In genomic region chr3:46558184-46559029, GRCh38 we compare ENCODE assay signal across 8 cellular contexts. TPM values are rescaled to one million over a fixed set of nuclear protein-coding genes. Genes with fewer than 3 reads are reported as not detected.
DNase-seq lines count a peak whose midpoint lies in the region; ATAC-seq, FAIRE-seq and TF ChIP-seq lines count a peak whose summit lies in the region.

No MANE protein-coding gene starts in this region.

- H3K56ac ChIP-seq in H1 (replicated peaks; ENCODE audit: insufficient read length, low read depth, low read length), result no peak overlapping the region

- no peak overlapping the region for H2BK120ac ChIP-seq in H1 (replicated peaks; ENCODE audit: low read depth, low read length)

- DNase-seq in NCI-H345 (lab: John Stamatoyannopoulos, UW), result peak; percentile 0
- DNase-seq in NCI-H345 treated with DMSO at 0.1 percent for 48 hours (lab: John Stamatoyannopoulos, UW; ENCODE audit: unreplicated experiment), result no peak
- peak; percentile 78 for DNase-seq in NCI-H524 treated with DMSO at 0.1 percent for 48 hours (lab: John Stamatoyannopoulos, UW)
- DNase-seq in activated CD4-positive, alpha-beta memory T cell treated with anti-CD3 and anti-CD28 coated beads for 36 hours, result peak; percentile 78
- peak in 1 of 2 experiments; percentile 57 for DNase-seq in H1 (ENCODE audit: low read depth in 1 of 2, low spot score in 2 of 2)
- DNase-seq in mucosa of descending colon, result peak; percentile 87 to 89 (median 88)
- peak; percentile 34 to 44 for DNase-seq in stimulated activated CD8-positive, alpha-beta memory T cell treated with anti-CD3 and anti-CD28 coated beads, Interleukin-7, amount 100 ng/mL, for 1 hour (ENCODE audit: low read depth in 2 of 2)

- H3K4me3 ChIP-seq in H1 (ENCODE audit: extremely low read depth in 1 of 4, insufficient read depth in 2 of 4, low read depth in 3 of 4, low read length in 4 of 4) (peak overlapping the region in 1 of 4 experiments; percentile 13; a peak in 1 of 8 replicates), mucosa of descending colon (no peak overlapping the region)

- no peak overlapping the region for H3K27ac Mint-ChIP-seq in activated CD4-positive, alpha-beta memory T cell treated with anti-CD3 and anti-CD28 coated beads for 36 hours

- peaks cover 11% of the 10 kb centered on the region for H3K4me1 Mint-ChIP-seq in activated CD4-positive, alpha-beta memory T cell treated with anti-CD3 and anti-CD28 coated beads for 36 hours (ENCODE audit: low read depth)

- no peaks in the 10 kb centered on the region for H3K23me2 ChIP-seq in H1 (ENCODE audit: low read depth, low read length)

- H4K5ac ChIP-seq in H1 (ENCODE audit: insufficient read length, low read depth, low read length), result no peak overlapping the region

- peak; percentile 81 to 85 for TF ChIP-seq RAD21 in H1 (IDR thresholded peaks at IDR 0.05 in 1 of 2, conservative IDR thresholded peaks at IDR 0.05 in 1 of 2; ENCODE audit: low read depth in 2 of 2, low read length in 2 of 2)

- 64% methylated on average over 22 of the region's 22 CpGs; no CpG with 5 or more reads in 1 of the 2 experiments for WGBS in H1 (ENCODE audit: extremely low coverage in 1 of 2, insufficient coverage in 1 of 2, insufficient read length in 1 of 2, insufficient replicate concordance in 2 of 2, low coverage in 1 of 2, low lambda C conversion rate in 2 of 2, missing lambda C conversion rate in 1 of 2), 2 experiments

- H3K9me3 ChIP-seq in H1 (ENCODE audit: insufficient read depth in 2 of 2, low read depth in 1 of 2, low read length in 1 of 2), result peaks cover 3 to 6% of the 10 kb centered on the region in 2 experiments; a peak in 1 of 4 replicates
- no peaks in the 10 kb centered on the region for H3K9me3 ChIP-seq in mucosa of descending colon

- H3K4ac ChIP-seq in H1 (replicated peaks; ENCODE audit: insufficient read length, low read depth, low read length), result no peak overlapping the region

- H4K91ac ChIP-seq in H1 (replicated peaks; ENCODE audit: insufficient read length, low read length), result peak overlapping the region; percentile 71

- peak overlapping the region; percentile 84 for H3K18ac ChIP-seq in H1 (ENCODE audit: extremely low read depth, low read length)

- peak overlapping the region; percentile 98; the same call in 1 of the 2 replicates for H2BK12ac ChIP-seq in H1 (ENCODE audit: low read depth, low read length)

- peak overlapping the region; percentile 68; the same call in 1 of the 2 replicates for H2AK5ac ChIP-seq in H1 (ENCODE audit: low read depth, low read length)

- no peaks in the 10 kb centered on the region for H3K9me3 Mint-ChIP-seq in activated CD4-positive, alpha-beta memory T cell treated with anti-CD3 and anti-CD28 coated beads for 36 hours

- peak overlapping the region; percentile 100 for H2BK20ac ChIP-seq in H1 (ENCODE audit: low read length)

- H4K20me1 ChIP-seq in H1 (replicated peaks in 1 of 2; ENCODE audit: control insufficient read depth in 1 of 2, insufficient read depth in 2 of 2, low read length in 2 of 2), result no peaks in the 10 kb centered on the region

- TF ChIP-seq EP300 in H1 (IDR thresholded peaks at IDR 0.05; ENCODE audit: borderline replicate concordance in 1 of 2, low read depth in 2 of 2, low read length in 2 of 2), result no peak

- ATAC-seq in HG02973 (IDR thresholded peaks at IDR 0.05; ENCODE audit: unreplicated experiment), result peak; percentile 87
- ATAC-seq in mucosa of descending colon, result peak; percentile 99

- no peaks in the 10 kb centered on the region for H3K79me2 ChIP-seq in H1 (ENCODE audit: control insufficient read depth in 1 of 2, insufficient read depth in 2 of 2, low read length in 2 of 2)

- peak overlapping the region; percentile 71 for H3K4me3 Mint-ChIP-seq in activated CD4-positive, alpha-beta memory T cell treated with anti-CD3 and anti-CD28 coated beads for 36 hours

- peak overlapping the region in 1 of 2 experiments; percentile 24; a peak in 1 of 4 replicates for H3K4me2 ChIP-seq in H1 (ENCODE audit: insufficient read depth in 1 of 2, low read depth in 2 of 2, low read length in 2 of 2)

- H2AFZ ChIP-seq in H1 (ENCODE audit: low read length), result no peak overlapping the region

- POLR2A ChIA-PET in activated CD4-positive, alpha-beta memory T cell treated with anti-CD3 and anti-CD28 coated beads for 36 hours (lab: Charles Lee), result no interaction called here
- POLR2A ChIA-PET in H1 (lab: Charles Lee; ENCODE audit: partially characterized antibody), result interaction anchor here (1.0 to 6.9 kb wide), 10 partner anchors 9 to 70 kb away, joined by 3 to 101 read pairs (median 9); a partner anchor contains a TSS

- no peak overlapping the region for H3K9ac ChIP-seq in H1 (replicated peaks in 1 of 4; ENCODE audit: extremely low read depth in 1 of 4, low read depth in 3 of 4, low read length in 3 of 4)

- H3K27me3 Mint-ChIP-seq in activated CD4-positive, alpha-beta memory T cell treated with anti-CD3 and anti-CD28 coated beads for 36 hours, result peaks cover 1% of the 10 kb centered on the region

- no peak overlapping the region for H3K14ac ChIP-seq in H1 (ENCODE audit: insufficient read length)

- H2BK15ac ChIP-seq in H1 (ENCODE audit: low read length), result peak overlapping the region; percentile 66

- H3K4me1 ChIP-seq in H1 (replicated peaks in 1 of 4; ENCODE audit: control insufficient read depth in 3 of 4, insufficient read depth in 4 of 4, low read length in 3 of 4) (peaks cover 3 to 12% (median 5%) of the 10 kb centered on the region in 4 experiments; a peak in 5 of 7 replicates), mucosa of descending colon (ENCODE audit: low read depth) (peaks cover 3% of the 10 kb centered on the region)

- H2BK5ac ChIP-seq in H1 (ENCODE audit: low read depth, low read length), result peak overlapping the region; percentile 96; the same call in 1 of the 2 replicates

- CTCF ChIA-PET in activated CD4-positive, alpha-beta memory T cell treated with anti-CD3 and anti-CD28 coated beads for 36 hours (lab: Charles Lee), result interaction anchor here (0.6 to 8.5 kb wide), 17 partner anchors 10 to 108 kb away, joined by 3 to 168 read pairs (median 4); partner anchors contain the start of gene RTP3
- CTCF ChIA-PET in H1 (lab: Charles Lee; ENCODE audit: partially characterized antibody), result interaction anchor here (0.8 to 3.2 kb wide), 26 partner anchors 9 to 115 kb away, joined by 3 to 42 read pairs (median 6); partner anchors contain the start of gene RTP3

- H3K36me3 ChIP-seq in H1 (ENCODE audit: control insufficient read depth in 2 of 4, insufficient read depth in 4 of 4, low read length in 3 of 4) (no peaks in the 10 kb centered on the region), mucosa of descending colon (ENCODE audit: low read depth) (no peaks in the 10 kb centered on the region)

- TF ChIP-seq POLR2A in H1 (IDR thresholded peaks at IDR 0.05; ENCODE audit: control extremely low read depth in 1 of 2, low read depth in 2 of 2, low read length in 2 of 2), result no peak

- intact Hi-C loops in activated CD4-positive, alpha-beta memory T cell treated with anti-CD3 and anti-CD28 coated beads for 36 hours (cut with micrococcal nuclease), result loop anchor here (1.0 kb wide), 2 partner anchors 62 to 70 kb away; no protein-coding TSS in a partner anchor
- intact Hi-C loops in mucosa of descending colon (cut with DNase I, micrococcal nuclease), result loop anchor here in 1 of 2 donors (10.0 kb wide), 1 partner anchor 74 kb away; no protein-coding TSS in a partner anchor

- H3K23ac ChIP-seq in H1 (ENCODE audit: insufficient read length), result no peak overlapping the region

- no peak overlapping the region; the same call in 1 of the 2 replicates for H4K8ac ChIP-seq in H1 (ENCODE audit: extremely low read depth, insufficient read depth, low read length)

- no peaks in the 10 kb centered on the region; a peak in 1 of 7 replicates for H3K27me3 ChIP-seq in H1 (replicated peaks in 1 of 4; ENCODE audit: control insufficient read depth in 3 of 4, extremely low read depth in 1 of 4, insufficient read depth in 3 of 4, low read length in 3 of 4)

- no peaks in the 10 kb centered on the region for H3K79me1 ChIP-seq in H1 (ENCODE audit: low read depth, low read length)

- FAIRE-seq in H1 (lab: Jason Lieb, UNC), result peak; percentile 94

- H3K36me3 Mint-ChIP-seq in activated CD4-positive, alpha-beta memory T cell treated with anti-CD3 and anti-CD28 coated beads for 36 hours, result no peaks in the 10 kb centered on the region

- TF ChIP-seq CTCF in H1 (IDR thresholded peaks at IDR 0.05; ENCODE audit: control extremely low read depth in 1 of 3, insufficient read depth in 1 of 3, low read depth in 1 of 3, low read length in 3 of 3) (peak; percentile 67 to 80 (median 71)), mucosa of descending colon (IDR thresholded peaks at IDR 0.05) (peak; percentile 52)

- no peak overlapping the region for H3K27ac ChIP-seq in H1 (ENCODE audit: low read depth, low read length)

TF ChIP-seq in H1, 55 proteins besides CTCF, POLR2A, EP300 and RAD21 (continues in another document):
- TF ChIP-seq TEAD4 (IDR thresholded peaks at IDR 0.05; ENCODE audit: low read depth, low read length) (0 out of 2 replicates have a peak, but pooled peaks have one; percentile 27), KDM1A (IDR thresholded peaks at IDR 0.05; ENCODE audit: borderline replicate concordance, low read length) (no peak)

RNA-seq across cellular contexts. Expression of gene LRRC2, which starts 7.7 kb away (rescaled TPM):
- not detected for total RNA-seq in activated CD4-positive, alpha-beta memory T cell treated with anti-CD3 and anti-CD28 coated beads for 36 hours
- total RNA-seq in H1 (2021; fragmentation: NEBNext Ultra II Directional; extraction: Animal tissue kit (Norgen Biotek cat#: 25700)), result 6.4 and 7.3 TPM in 2 replicates
- 1.2 and 1.4 TPM in 2 replicates for polyA plus RNA-seq in H1 (2011; rRNA removed)
- polyA plus RNA-seq in H1 (2011; cell fraction: cytosol; rRNA removed), result 2.8 TPM
- 2.9 TPM for polyA plus RNA-seq in H1 (2011; cell fraction: nucleus; rRNA removed)
- 2.8 to 3.4 TPM (median 3.1 TPM) in 4 replicates for polyA plus RNA-seq in H1 (2012, experiment 1 of 2)
- 0.24 TPM for polyA plus RNA-seq in H1 (2012, experiment 2 of 2)
- polyA plus RNA-seq in H1 (2013, experiment 1 of 2), result 3.9 TPM
- polyA plus RNA-seq in H1 (2013, experiment 2 of 2), result 3.5 TPM
- 3.5 and 4.9 TPM in 2 replicates for polyA minus RNA-seq in H1 (2011; rRNA and poly(A)+ RNA removed)
- polyA minus RNA-seq in H1 (2011; cell fraction: cytosol; rRNA and poly(A)+ RNA removed), result 1.9 TPM
- 7.9 TPM for polyA minus RNA-seq in H1 (2011; cell fraction: nucleus; rRNA and poly(A)+ RNA removed)
- total RNA-seq in mucosa of descending colon, result 1 to 10 TPM; 1.8 to 2.8 (median 2.5) TPM

RNA-seq across cellular contexts. Expression of gene FAM240A, which starts 53.9 kb away (rescaled TPM):
- not detected for total RNA-seq in activated CD4-positive, alpha-beta memory T cell treated with anti-CD3 and anti-CD28 coated beads for 36 hours
- 0.17 TPM in 1 of 2 replicates, not detected in the other for total RNA-seq in H1 (2021; fragmentation: NEBNext Ultra II Directional; extraction: Animal tissue kit (Norgen Biotek cat#: 25700))
- polyA plus RNA-seq in H1 (2011; rRNA removed), result 0.06 and 0.08 TPM in 2 replicates
- 0.12 TPM for polyA plus RNA-seq in H1 (2011; cell fraction: cytosol; rRNA removed)
- not detected for polyA plus RNA-seq in H1 (2011; cell fraction: nucleus; rRNA removed)
- polyA plus RNA-seq in H1 (2012, experiment 1 of 2), result 0.16 to 0.32 TPM (median 0.16 TPM) in 3 of 4 replicates, not detected in the other
- polyA plus RNA-seq in H1 (2012, experiment 2 of 2), result not detected
- 0.08 TPM for polyA plus RNA-seq in H1 (2013, experiment 1 of 2)
- 0.11 TPM for polyA plus RNA-seq in H1 (2013, experiment 2 of 2)
- not detected in 2 replicates for polyA minus RNA-seq in H1 (2011; rRNA and poly(A)+ RNA removed)
- polyA minus RNA-seq in H1 (2011; cell fraction: cytosol; rRNA and poly(A)+ RNA removed), result not detected
- not detected for polyA minus RNA-seq in H1 (2011; cell fraction: nucleus; rRNA and poly(A)+ RNA removed)
- total RNA-seq in mucosa of descending colon, result not detected
